19 cellular contexts compared by ENCODE assay signal in the genomic region with DNA sequence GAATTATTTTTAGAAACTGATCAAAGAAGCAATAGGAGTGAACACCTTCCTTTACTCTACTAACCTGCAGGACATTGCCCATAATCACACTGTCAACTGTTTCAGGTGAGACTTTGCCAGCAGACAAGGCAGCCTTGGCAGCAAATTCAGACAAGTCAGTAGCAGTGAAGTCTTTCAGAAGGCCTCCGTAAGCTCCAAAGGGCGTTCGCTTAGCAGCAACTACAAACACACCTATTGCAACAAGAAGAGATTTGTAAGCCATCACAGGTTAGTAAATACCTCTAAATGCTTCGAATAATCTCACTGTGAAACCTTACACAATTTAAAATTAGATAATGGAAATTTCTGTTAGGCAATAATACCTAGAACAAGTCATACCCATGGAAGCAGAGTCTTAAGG. TPM values are rescaled to one million over a fixed set of nuclear protein-coding genes. Genes with fewer than 3 reads are reported as not detected.
A peak's percentile ranks its signal among the peaks of the same experiment; 100 is the strongest.
DNase-seq lines count a peak whose midpoint lies in the region; ATAC-seq and TF ChIP-seq lines count a peak whose summit lies in the region.
"Had no signal": no experiment of that assay in that cellular context is flagged by ENCODE, and none has a peak within 500 bp of the region (broad histone marks: within the 10 kb centered on the region; RNA-seq: fewer than 3 reads in every experiment).

No MANE protein-coding gene starts in this region.

- H3K9me3 Mint-ChIP-seq in Caco-2 (ENCODE audit: unreplicated experiment) (no peaks in the 10 kb centered on the region), T-cell (no peaks in the 10 kb centered on the region)
- H3K9me3 Mint-ChIP-seq in activated T-helper 1 cell treated with anti-CD3 and anti-CD28 coated beads, Interleukin-12 subunit alpha, Interleukin-12 subunit beta, Interleukin-2, Interleukin-4 antibody, amounts not matched to agents 30 ng/mL and 10 ng/mL and 1 ng/mL, durations not matched to agents 14 hours and 24 hours and 36 hours: no peaks in the 10 kb centered on the region
- H3K9me3 Mint-ChIP-seq: CD4-positive, alpha-beta T cell; CD8-positive, alpha-beta memory T cell had no signal

- no peak for DNase-seq in Right ventricle myocardium superior
- DNase-seq in left cardiac atrium: no peak
- peak in 1 of 2 experiments; percentile 22 for DNase-seq in Caco-2
- peak; percentile 82 for DNase-seq in left lobe of liver (ENCODE audit: low spot score)
- peak; percentile 48 to 85 (median 77) for DNase-seq in right lobe of liver
- no peak for DNase-seq in activated T-helper 1 cell treated with anti-CD3 and anti-CD28 coated beads, Interleukin-12 subunit alpha, Interleukin-12 subunit beta, Interleukin-2, Interleukin-4 antibody, amounts not matched to agents 30 ng/mL and 10 ng/mL and 1 ng/mL, durations not matched to agents 14 hours and 24 hours and 36 hours (ENCODE audit: low spot score)
- DNase-seq in T-cell: no peak
- DNase-seq: Calu3; CD4-positive, alpha-beta T cell; CD8-positive, alpha-beta memory T cell; DMS153; DND-41; GM23248; H7; HCEC 1CT had no signal

- POLR2A ChIA-PET in Caco-2 (lab: Charles Lee) (no interaction called here), T-cell (lab: Charles Lee) (interaction anchor here in 1 of 2 donors (0.6 kb wide), 1 partner anchor 491 kb away, joined by 3 read pairs; no protein-coding TSS in a partner anchor)

- WGBS in right lobe of liver (ENCODE audit: insufficient coverage, low coverage, low lambda C conversion rate, missing lambda C conversion rate): 45% methylated on average over 4 of the region's 4 CpGs

- H3K9me3 ChIP-seq in Caco-2 (no peaks in the 10 kb centered on the region), right lobe of liver (no peaks in the 10 kb centered on the region)

- H3K36me3 ChIP-seq in Caco-2 (ENCODE audit: control insufficient read depth, insufficient read depth, low read length): no peaks in the 10 kb centered on the region
- H3K36me3 ChIP-seq in right lobe of liver: peaks cover 0 to 11% (median 8%) of the 10 kb centered on the region in 4 donors

- TF ChIP-seq CTCF in Caco-2 (IDR thresholded peaks at IDR 0.05; ENCODE audit: insufficient read depth in 1 of 2, low read depth in 1 of 2, low read length in 1 of 2, severe bottlenecking in 1 of 2, unreplicated experiment in 1 of 2) (no peak), right lobe of liver (IDR thresholded peaks at IDR 0.05) (no peak)

- no peaks in the 10 kb centered on the region for H3K27me3 Mint-ChIP-seq in Caco-2 (ENCODE audit: insufficient read depth, unreplicated experiment)
- no peaks in the 10 kb centered on the region for H3K27me3 Mint-ChIP-seq in activated T-helper 1 cell treated with anti-CD3 and anti-CD28 coated beads, Interleukin-12 subunit alpha, Interleukin-12 subunit beta, Interleukin-2, Interleukin-4 antibody, amounts not matched to agents 30 ng/mL and 10 ng/mL and 1 ng/mL, durations not matched to agents 14 hours and 24 hours and 36 hours (ENCODE audit: insufficient read depth)
- H3K27me3 Mint-ChIP-seq in T-cell: no peaks in the 10 kb centered on the region
- H3K27me3 Mint-ChIP-seq: B cell; CD4-positive, alpha-beta T cell had no signal

- ATAC-seq in Right ventricle myocardium superior (ENCODE audit: poor library complexity) (peak; percentile 70), left cardiac atrium (no peak), left lobe of liver (peak; percentile 92), right lobe of liver (peak; percentile 86 to 95 (median 92)), T-cell (replicated peaks in 1 of 4) (no peak)

- BruUV-seq in Caco-2 (replicated peaks; lab: Mats Ljungman, UMichigan): no TSS peak

- CTCF ChIA-PET in Caco-2 (lab: Charles Lee): no interaction called here
- CTCF ChIA-PET in T-cell (lab: Charles Lee): no interaction called here

- H3K4me3 ChIP-seq in Caco-2 (ENCODE audit: low read depth, low read length): no peak overlapping the region
- no peak overlapping the region for H3K4me3 ChIP-seq in right lobe of liver
- H3K4me3 ChIP-seq: BLaER1 treated with 17β-estradiol and CSF1 and Interleukin-3, amounts not matched to agents 10 nM and 100 nM; GM23248 had no signal

- H3K4me1 ChIP-seq in Caco-2 (no peaks in the 10 kb centered on the region), right lobe of liver (peaks cover 0 to 46% (median 10%) of the 10 kb centered on the region in 4 donors)

- no peak for TF ChIP-seq POLR2A in right lobe of liver (IDR thresholded peaks at IDR 0.05)

- intact Hi-C loops in Right ventricle myocardium superior (cut with DNase I): no loop called here
- intact Hi-C loops in left cardiac atrium (cut with DNase I): no loop called here
- intact Hi-C loops in Caco-2 (cut with micrococcal nuclease; ENCODE audit: unreplicated experiment): no loop called here
- intact Hi-C loops in right lobe of liver (cut with DNase I): no loop called here
- intact Hi-C loops in activated T-helper 1 cell treated with anti-CD3 and anti-CD28 coated beads, Interleukin-12 subunit alpha, Interleukin-12 subunit beta, Interleukin-2, Interleukin-4 antibody, amounts not matched to agents 30 ng/mL and 10 ng/mL and 1 ng/mL, durations not matched to agents 14 hours and 24 hours and 36 hours (cut with micrococcal nuclease): no loop called here

- no peaks in the 10 kb centered on the region for H3K27me3 ChIP-seq in Caco-2 (replicated peaks; ENCODE audit: control insufficient read depth, insufficient read depth, low read length)
- H3K27me3 ChIP-seq in right lobe of liver: no peaks in the 10 kb centered on the region
- H3K27me3 ChIP-seq: BLaER1 treated with 17β-estradiol and CSF1 and Interleukin-3, amounts not matched to agents 10 nM and 100 nM had no signal

- peak overlapping the region; percentile 45 for H3K27ac Mint-ChIP-seq in Caco-2 (ENCODE audit: unreplicated experiment)
- no peak overlapping the region for H3K27ac Mint-ChIP-seq in activated T-helper 1 cell treated with anti-CD3 and anti-CD28 coated beads, Interleukin-12 subunit alpha, Interleukin-12 subunit beta, Interleukin-2, Interleukin-4 antibody, amounts not matched to agents 30 ng/mL and 10 ng/mL and 1 ng/mL, durations not matched to agents 14 hours and 24 hours and 36 hours
- H3K27ac Mint-ChIP-seq in T-cell: no peak overlapping the region
- H3K27ac Mint-ChIP-seq: B cell; CD4-positive, alpha-beta T cell had no signal

- peaks cover 63% of the 10 kb centered on the region for H3K36me3 Mint-ChIP-seq in Caco-2 (ENCODE audit: insufficient read depth, unreplicated experiment)
- peaks cover 30% of the 10 kb centered on the region for H3K36me3 Mint-ChIP-seq in activated T-helper 1 cell treated with anti-CD3 and anti-CD28 coated beads, Interleukin-12 subunit alpha, Interleukin-12 subunit beta, Interleukin-2, Interleukin-4 antibody, amounts not matched to agents 30 ng/mL and 10 ng/mL and 1 ng/mL, durations not matched to agents 14 hours and 24 hours and 36 hours (ENCODE audit: low read depth)
- H3K36me3 Mint-ChIP-seq in T-cell: peaks cover 33% of the 10 kb centered on the region

- H3K4me1 Mint-ChIP-seq in Caco-2 (ENCODE audit: low read depth, unreplicated experiment): peaks cover 17% of the 10 kb centered on the region
- peaks cover 17% of the 10 kb centered on the region for H3K4me1 Mint-ChIP-seq in activated T-helper 1 cell treated with anti-CD3 and anti-CD28 coated beads, Interleukin-12 subunit alpha, Interleukin-12 subunit beta, Interleukin-2, Interleukin-4 antibody, amounts not matched to agents 30 ng/mL and 10 ng/mL and 1 ng/mL, durations not matched to agents 14 hours and 24 hours and 36 hours (ENCODE audit: low read depth)
- H3K4me1 Mint-ChIP-seq in T-cell: peaks cover 18 to 26% (median 25%) of the 10 kb centered on the region in 3 donors
- H3K4me1 Mint-ChIP-seq: B cell had no signal

- peak overlapping the region in 2 of 3 donors; percentile 19 to 73 for H3K27ac ChIP-seq in right lobe of liver
- H3K27ac ChIP-seq: 22Rv1; BLaER1 treated with 17β-estradiol and CSF1 and Interleukin-3, amounts not matched to agents 10 nM and 100 nM; GM23248 had no signal

- H3K4me3 Mint-ChIP-seq in Caco-2 (ENCODE audit: unreplicated experiment) (no peak overlapping the region), T-cell (no peak overlapping the region)
- H3K4me3 Mint-ChIP-seq in activated T-helper 1 cell treated with anti-CD3 and anti-CD28 coated beads, Interleukin-12 subunit alpha, Interleukin-12 subunit beta, Interleukin-2, Interleukin-4 antibody, amounts not matched to agents 30 ng/mL and 10 ng/mL and 1 ng/mL, durations not matched to agents 14 hours and 24 hours and 36 hours: no peak overlapping the region
- H3K4me3 Mint-ChIP-seq: B cell; CD14-positive monocyte; CD4-positive, alpha-beta T cell; CD8-positive, alpha-beta memory T cell had no signal

RNA-seq across cellular contexts. Expression of gene ACAA2, which starts 10.7 kb away (rescaled TPM):
- total RNA-seq in Right ventricle myocardium superior (443 TPM), left cardiac atrium (100 to 1,000 TPM; 137 to 155 TPM), Caco-2 (2022) (188 and 207 TPM in 2 replicates), left lobe of liver (572 TPM), right lobe of liver (100 to 1,000 TPM; 312 to 644 (median 421) TPM), T-cell (10 to 100 TPM; 20.1 to 34.1 (median 28.3) TPM)
- total RNA-seq in activated T-helper 1 cell treated with anti-CD3 and anti-CD28 coated beads, Interleukin-12 subunit alpha, Interleukin-12 subunit beta, Interleukin-2, Interleukin-4 antibody, amounts not matched to agents 30 ng/mL and 10 ng/mL and 1 ng/mL, durations not matched to agents 14 hours and 24 hours and 36 hours: 74.3 and 74.6 TPM in 2 replicates

Comparison
In these comparisons a context has a peak if more than half of its experiments do, and no peak if none do; other contexts are left out.
1. ATAC-seq: peak in Right ventricle myocardium superior (single experiment), left lobe of liver (single experiment) and right lobe of liver (4 of 4); none in left cardiac atrium (0 of 2) and T-cell (0 of 4).
2. DNase-seq: peak in left lobe of liver (single experiment) and right lobe of liver (3 of 3); none in Right ventricle myocardium superior (single experiment), left cardiac atrium (single experiment), activated T-helper 1 cell treated with anti-CD3 and anti-CD28 coated beads, Interleukin-12 subunit alpha, Interleukin-12 subunit beta, Interleukin-2, Interleukin-4 antibody, amounts not matched to agents 30 ng/mL and 10 ng/mL and 1 ng/mL, durations not matched to agents 14 hours and 24 hours and 36 hours (single experiment) and T-cell (0 of 34).